ENCODE assay signal across 20 cellular contexts in the genomic region with DNA sequence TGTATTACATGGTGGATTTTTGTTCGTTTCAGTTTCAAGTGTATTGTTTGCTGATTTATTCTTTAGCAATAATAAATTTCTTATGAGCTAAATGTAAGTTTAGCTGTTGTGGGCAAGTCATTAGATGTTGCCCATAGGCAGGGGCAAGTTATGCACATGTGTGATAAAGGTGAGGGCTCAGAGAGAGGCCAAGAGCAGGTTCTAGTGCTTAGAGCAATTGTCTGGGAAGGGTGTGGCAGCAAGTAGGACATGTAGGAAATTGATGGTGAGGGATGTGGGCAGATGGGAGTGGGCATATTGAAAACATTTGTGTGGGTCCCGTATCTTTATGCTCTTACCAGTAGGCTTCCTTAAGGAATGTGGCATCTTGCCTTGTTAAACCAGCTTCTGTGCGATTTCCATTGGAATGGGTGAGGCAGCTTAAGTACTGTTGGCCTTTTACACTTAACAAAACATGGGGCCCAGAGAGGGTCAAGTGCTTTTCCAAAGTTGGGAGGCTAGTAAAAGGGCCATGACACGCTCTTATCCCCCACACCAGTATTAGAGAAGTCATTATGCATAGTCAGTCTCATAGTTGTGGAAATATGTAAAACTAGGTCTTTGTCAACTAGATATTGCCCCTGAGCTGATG.
DNase-seq lines count a peak whose midpoint lies in the region; ATAC-seq, FAIRE-seq and TF ChIP-seq lines count a peak whose summit lies in the region.
"Had no signal": no experiment of that assay in that cellular context is flagged by ENCODE, and none has a peak within 500 bp of the region (broad histone marks: within the 10 kb centered on the region; RNA-seq: fewer than 3 reads in every experiment).

No MANE protein-coding gene starts in this region.

- TF ChIP-seq CTCF in H9 (conservative IDR thresholded peaks at IDR 0.05) (no peak), transverse colon (IDR thresholded peaks at IDR 0.05) (no peak)

- no peak overlapping the region for H2AK5ac ChIP-seq in H9 (ENCODE audit: insufficient read length, low read length)

- H3K4me2 ChIP-seq in H9 (ENCODE audit: insufficient read depth, insufficient read length, low read length): no peak overlapping the region
- H3K4me2 ChIP-seq: SK-N-SH had no signal

- no peak overlapping the region for H3K18ac ChIP-seq in H9 (ENCODE audit: insufficient read length, low read depth, low read length)

- no peaks in the 10 kb centered on the region for H3K79me2 ChIP-seq in H9 (ENCODE audit: insufficient read depth, low read length)

- H3K27ac Mint-ChIP-seq in H9: peak overlapping the region; percentile 13 to 80 (median 36); a peak in 5 of 7 replicates
- peak overlapping the region; percentile 44 for H3K27ac Mint-ChIP-seq in activated naive CD8-positive, alpha-beta T cell treated with anti-CD3 and anti-CD28 coated beads, Interleukin-2, amount 50 U/mL, for 24 hours
- H3K27ac Mint-ChIP-seq in naive thymus-derived CD4-positive, alpha-beta T cell: peak overlapping the region in 1 of 9 donors; percentile 4

- H4K91ac ChIP-seq in H9 (ENCODE audit: insufficient read length, low read depth, low read length): no peak overlapping the region

- H4K8ac ChIP-seq in H9 (replicated peaks; ENCODE audit: insufficient read length, low read depth, low read length): no peak overlapping the region

- no peak overlapping the region for H3K4ac ChIP-seq in H9 (ENCODE audit: low read depth, low read length)

- H3K14ac ChIP-seq in H9 (ENCODE audit: insufficient read depth, low read length): no peak overlapping the region

- peaks cover 0 to 5% (median 0%) of the 10 kb centered on the region in 4 donors for H3K36me3 ChIP-seq in transverse colon
- peaks cover 0 to 13% (median 0%) of the 10 kb centered on the region in 3 experiments for H3K36me3 ChIP-seq in naive thymus-derived CD4-positive, alpha-beta T cell (ENCODE audit: control insufficient read depth in 2 of 3, insufficient read depth in 3 of 3, low read length in 3 of 3)
- H3K36me3 ChIP-seq: BE2C had no signal

- ATAC-seq in activated naive CD8-positive, alpha-beta T cell treated with anti-CD3 and anti-CD28 coated beads, Interleukin-2, amount 50 U/mL, for 24 hours: no peak
- no peak for ATAC-seq in naive thymus-derived CD4-positive, alpha-beta T cell

- no peaks in the 10 kb centered on the region for H3K23me2 ChIP-seq in H9 (ENCODE audit: insufficient read length, low read depth, low read length, poor library complexity, severe bottlenecking)

- intact Hi-C loops in transverse colon (cut with DNase I; ENCODE audit: low total_unique reads): no loop called here
- intact Hi-C loops in naive thymus-derived CD4-positive, alpha-beta T cell (cut with micrococcal nuclease): no loop called here

- peaks cover 29 to 35% of the 10 kb centered on the region in 2 experiments for H3K4me1 Mint-ChIP-seq in H9
- H3K4me1 Mint-ChIP-seq in activated naive CD8-positive, alpha-beta T cell treated with anti-CD3 and anti-CD28 coated beads, Interleukin-2, amount 50 U/mL, for 24 hours: peaks cover 13% of the 10 kb centered on the region
- H3K4me1 Mint-ChIP-seq in naive thymus-derived CD4-positive, alpha-beta T cell: peaks cover 9 to 50% (median 29%) of the 10 kb centered on the region in 7 donors

- H2BK20ac ChIP-seq in H9 (ENCODE audit: low read depth, low read length, poor library complexity, severe bottlenecking): no peak overlapping the region

- WGBS in H9 (ENCODE audit: extremely low coverage, insufficient read length, low lambda C conversion rate): no CpG with 5 or more reads among the region's 4 CpGs
- 60 to 70% methylated on average over 2 to 4 of the region's 4 CpGs for WGBS in transverse colon (ENCODE audit: low coverage in 1 of 2), 2 donors

- H2AFZ ChIP-seq in H9 (ENCODE audit: low read length): no peak overlapping the region
- H2AFZ ChIP-seq: GM23248 had no signal

- H2BK15ac ChIP-seq in H9 (ENCODE audit: low read depth, low read length): no peak overlapping the region

- H3K9me3 ChIP-seq in H9 (ENCODE audit: control insufficient read depth, low read depth, low read length) (no peaks in the 10 kb centered on the region), transverse colon (no peaks in the 10 kb centered on the region)
- H3K9me3 ChIP-seq in naive thymus-derived CD4-positive, alpha-beta T cell (ENCODE audit: control insufficient read depth in 2 of 3, low read length in 3 of 3): no peaks in the 10 kb centered on the region
- H3K9me3 ChIP-seq: BE2C, SK-N-SH had no signal

- no peak overlapping the region for H3K9ac ChIP-seq in H9 (ENCODE audit: extremely low read depth, insufficient read length, low read length)
- H3K9ac ChIP-seq: GM23248, SK-N-SH had no signal

- H4K5ac ChIP-seq in H9 (ENCODE audit: insufficient read length, low read depth, low read length): no peak overlapping the region

- H3K27ac ChIP-seq in H9 (ENCODE audit: insufficient read length, low read depth, low read length): no peak overlapping the region
- H3K27ac ChIP-seq in transverse colon: peak overlapping the region in 3 of 4 donors; percentile 24 to 66 (median 47)
- H3K27ac ChIP-seq in naive thymus-derived CD4-positive, alpha-beta T cell (ENCODE audit: low read depth, low read length): no peak overlapping the region
- H3K27ac ChIP-seq: GM23248, RWPE1 had no signal

- no peak overlapping the region for H2BK5ac ChIP-seq in H9 (ENCODE audit: insufficient read length, low read length)

- peaks cover 3% of the 10 kb centered on the region; the same call in 1 of the 2 replicates for H3K4me1 ChIP-seq in H9 (ENCODE audit: insufficient read depth, low read length)
- peaks cover 0 to 22% (median 11%) of the 10 kb centered on the region in 4 donors for H3K4me1 ChIP-seq in transverse colon
- no peaks in the 10 kb centered on the region for H3K4me1 ChIP-seq in naive thymus-derived CD4-positive, alpha-beta T cell (ENCODE audit: control insufficient read depth in 2 of 2, insufficient read depth in 2 of 2, low read length in 2 of 2)
- H3K4me1 ChIP-seq: BE2C had no signal

- H3K9me3 Mint-ChIP-seq in H9: no peaks in the 10 kb centered on the region
- H3K9me3 Mint-ChIP-seq in activated naive CD8-positive, alpha-beta T cell treated with anti-CD3 and anti-CD28 coated beads, Interleukin-2, amount 50 U/mL, for 24 hours: no peaks in the 10 kb centered on the region
- peaks cover 0 to 5% (median 0%) of the 10 kb centered on the region in 11 donors for H3K9me3 Mint-ChIP-seq in naive thymus-derived CD4-positive, alpha-beta T cell

- TF ChIP-seq POLR2A in transverse colon (IDR thresholded peaks at IDR 0.05): no peak

- no peak overlapping the region for H3K4me3 ChIP-seq in transverse colon
- H3K4me3 ChIP-seq in naive thymus-derived CD4-positive, alpha-beta T cell (ENCODE audit: low read length): no peak overlapping the region
- H3K4me3 ChIP-seq: GM23248 had no signal

- no peak for FAIRE-seq in urothelium cell line (lab: Jason Lieb, UNC)
- FAIRE-seq: G401.6, GM12892, HTR-8/SVneo had no signal

- no peak overlapping the region for H2BK12ac ChIP-seq in H9 (ENCODE audit: insufficient read length, low read depth, low read length)

- no peak overlapping the region for H3T11ph ChIP-seq in H9 (ENCODE audit: low read length)

- CTCF ChIA-PET in naive thymus-derived CD4-positive, alpha-beta T cell (lab: Charles Lee): no interaction called here

- no peaks in the 10 kb centered on the region for H4K20me1 ChIP-seq in H9 (ENCODE audit: control insufficient read depth, insufficient read depth, insufficient read length)

- in situ Hi-C loops in transverse colon (cut with MboI; ENCODE audit: low pct_ligation_motif_present in 1 of 4, low pct_unique_long_range_greater_than_20kb in 1 of 4, low sequenced_read_pairs in 3 of 4): no loop called here
- in situ Hi-C loops in G401 (cut with HindIII; ENCODE audit: low sequenced_read_pairs): no loop called here

- no peak overlapping the region for H2BK120ac ChIP-seq in H9 (ENCODE audit: low read depth, low read length, poor library complexity, severe bottlenecking)

- no peaks in the 10 kb centered on the region for H3K27me3 Mint-ChIP-seq in H9 (ENCODE audit: low read depth)
- no peaks in the 10 kb centered on the region for H3K27me3 Mint-ChIP-seq in activated naive CD8-positive, alpha-beta T cell treated with anti-CD3 and anti-CD28 coated beads, Interleukin-2, amount 50 U/mL, for 24 hours
- H3K27me3 Mint-ChIP-seq in naive thymus-derived CD4-positive, alpha-beta T cell: no peaks in the 10 kb centered on the region

- no peak overlapping the region for H3K56ac ChIP-seq in H9 (ENCODE audit: insufficient read length, low read depth, low read length)

- H3K36me3 Mint-ChIP-seq in H9 (ENCODE audit: insufficient read depth in 1 of 3, low read depth in 3 of 3): peaks cover 2 to 9% (median 5%) of the 10 kb centered on the region in 3 experiments; a peak in 5 of 7 replicates
- H3K36me3 Mint-ChIP-seq in activated naive CD8-positive, alpha-beta T cell treated with anti-CD3 and anti-CD28 coated beads, Interleukin-2, amount 50 U/mL, for 24 hours (ENCODE audit: low read depth): peaks cover 19% of the 10 kb centered on the region
- peaks cover 5 to 62% (median 36%) of the 10 kb centered on the region in 5 donors for H3K36me3 Mint-ChIP-seq in naive thymus-derived CD4-positive, alpha-beta T cell

- H3K23ac ChIP-seq in H9 (ENCODE audit: insufficient read length, low read depth, low read length): no peak overlapping the region

- no peak for TF ChIP-seq EP300 in transverse colon (IDR thresholded peaks at IDR 0.05; ENCODE audit: low read depth)

- no peaks in the 10 kb centered on the region for H3K79me1 ChIP-seq in H9 (ENCODE audit: insufficient read depth, low read depth, low read length, poor library complexity, severe bottlenecking)

- H3K4me3 Mint-ChIP-seq in H9: no peak overlapping the region
- H3K4me3 Mint-ChIP-seq in activated naive CD8-positive, alpha-beta T cell treated with anti-CD3 and anti-CD28 coated beads, Interleukin-2, amount 50 U/mL, for 24 hours: no peak overlapping the region
- no peak overlapping the region for H3K4me3 Mint-ChIP-seq in naive thymus-derived CD4-positive, alpha-beta T cell

- POLR2A ChIA-PET in naive thymus-derived CD4-positive, alpha-beta T cell (lab: Charles Lee): interaction anchor here (0.6 to 0.7 kb wide), 2 partner anchors 12 to 25 kb away, joined by 3 read pairs; no protein-coding TSS in a partner anchor

- no peaks in the 10 kb centered on the region for H3K27me3 ChIP-seq in H9 (ENCODE audit: insufficient read depth, low read length)
- no peaks in the 10 kb centered on the region for H3K27me3 ChIP-seq in transverse colon
- H3K27me3 ChIP-seq in naive thymus-derived CD4-positive, alpha-beta T cell (ENCODE audit: control insufficient read depth in 2 of 2, insufficient read depth in 2 of 2, low read length in 2 of 2): no peaks in the 10 kb centered on the region
- H3K27me3 ChIP-seq: BE2C had no signal

- no peak for DNase-seq in H9
- no peak for DNase-seq in activated naive CD8-positive, alpha-beta T cell treated with anti-CD3 and anti-CD28 coated beads, Interleukin-2, amount 50 U/mL, for 24 hours
- DNase-seq in islet precursor cell: peak; percentile 7
- no peak for DNase-seq in transverse colon
- DNase-seq in naive thymus-derived CD4-positive, alpha-beta T cell: no peak
- DNase-seq in urothelium cell line (ENCODE audit: low spot score): no peak
- no peak for DNase-seq in G401 (ENCODE audit: low spot score)
- DNase-seq: BE2C, DMS 273 treated with DMSO at 0.1 percent for 48 hours, GM23248, KG1, NCI-H1092, NCI-H1436, NCI-H187 treated with DMSO at 0.1 percent for 48 hours, SHP77 treated with DMSO at 0.1 percent for 48 hours, SK-N-SH had no signal

Comparison
In these comparisons a context has a peak if more than half of its experiments do, and no peak if none do; other contexts are left out.
1. H3K27ac ChIP-seq: peak in transverse colon (3 of 4); none in H9 (single experiment) and naive thymus-derived CD4-positive, alpha-beta T cell (single experiment).